ENCODE assay signal across 8 cellular contexts in genomic region chr6:100881707-100882040, GRCh38. TPM values are rescaled to one million over a fixed set of nuclear protein-coding genes. Genes with fewer than 3 reads are reported as not detected.
DNase-seq lines count a peak whose midpoint lies in the region; ATAC-seq, FAIRE-seq and TF ChIP-seq lines count a peak whose summit lies in the region.

No MANE protein-coding gene starts in this region.

- no peaks in the 10 kb centered on the region for H3K9me3 Mint-ChIP-seq in activated T-cell treated with anti-CD3 and anti-CD28 coated beads, Interleukin-2, amount 50 U/mL, for 72 hours

- TF ChIP-seq CTCF in body of pancreas (IDR thresholded peaks at IDR 0.05) (no peak), liver (IDR thresholded peaks at IDR 0.05; ENCODE audit: low read depth, low read length, missing input control) (no peak), thyroid gland (IDR thresholded peaks at IDR 0.05) (no peak)

- peak overlapping the region; percentile 91 to 92 for H3K9ac ChIP-seq in liver (ENCODE audit: low read depth in 1 of 2, low read length in 2 of 2)

- DNase-seq in activated T-cell treated with anti-CD3 and anti-CD28 coated beads, Interleukin-2, amount 50 U/mL, for 72 hours, result peak in 1 of 2 donors; percentile 3
- DNase-seq in activated T-cell treated with anti-CD3 and anti-CD28 coated beads for 4 hours (no peak), LHCN-M2 (ENCODE audit: low read depth) (peak; percentile 13), body of pancreas (no peak), thyroid gland (no peak), RCC 7860 (ENCODE audit: low spot score) (no peak), ecto neural progenitor cell (ENCODE audit: low spot score) (no peak)

- no peak for TF ChIP-seq POLR2A in body of pancreas (IDR thresholded peaks at IDR 0.05)
- TF ChIP-seq POLR2A in thyroid gland (IDR thresholded peaks at IDR 0.05), result no peak

- H3K27me3 Mint-ChIP-seq in activated T-cell treated with anti-CD3 and anti-CD28 coated beads, Interleukin-2, amount 50 U/mL, for 72 hours (ENCODE audit: low read depth), result peaks cover 10% of the 10 kb centered on the region

- H3K27ac Mint-ChIP-seq in activated T-cell treated with anti-CD3 and anti-CD28 coated beads, Interleukin-2, amount 50 U/mL, for 72 hours, result peak overlapping the region; percentile 64

- ATAC-seq in activated T-cell treated with anti-CD3 and anti-CD28 coated beads, Interleukin-2, amount 50 U/mL, for 72 hours (replicated peaks in 1 of 2), result no peak
- no peak for ATAC-seq in body of pancreas

- peaks cover 28% of the 10 kb centered on the region for H3K4me1 ChIP-seq in body of pancreas
- peaks cover 1 to 14% (median 12%) of the 10 kb centered on the region in 4 donors for H3K4me1 ChIP-seq in liver (ENCODE audit: control insufficient read depth in 4 of 4, insufficient read depth in 4 of 4, low read length in 3 of 4)
- peaks cover 0 to 4% of the 10 kb centered on the region in 2 donors for H3K4me1 ChIP-seq in thyroid gland

- peak overlapping the region; percentile 72 to 96 (median 93) for H3K27ac ChIP-seq in body of pancreas
- peak overlapping the region; percentile 94 to 98 for H3K27ac ChIP-seq in liver (ENCODE audit: low read depth in 1 of 2, low read length in 2 of 2)
- H3K27ac ChIP-seq in thyroid gland, result peak overlapping the region; percentile 80 to 92 (median 83)

- H3K9me3 ChIP-seq in body of pancreas, result no peaks in the 10 kb centered on the region
- no peaks in the 10 kb centered on the region for H3K9me3 ChIP-seq in liver (ENCODE audit: control insufficient read depth in 4 of 4, low read length in 3 of 4)
- no peaks in the 10 kb centered on the region for H3K9me3 ChIP-seq in thyroid gland

- H3K36me3 ChIP-seq in body of pancreas (replicated peaks in 1 of 2; ENCODE audit: insufficient read depth in 1 of 2, low read depth in 2 of 2) (no peaks in the 10 kb centered on the region), liver (ENCODE audit: control insufficient read depth in 4 of 4, insufficient read depth in 3 of 4, low read depth in 1 of 4, low read length in 3 of 4) (no peaks in the 10 kb centered on the region), thyroid gland (no peaks in the 10 kb centered on the region)

- WGBS in body of pancreas, 2 donors, result 0 to 5% methylated on average over 6 of the region's 6 CpGs
- 5% methylated on average over 6 of the region's 6 CpGs for WGBS in liver
- 19 to 26% methylated on average over 6 of the region's 6 CpGs for WGBS in thyroid gland, 2 donors

- H3K27me3 ChIP-seq in body of pancreas, result no peaks in the 10 kb centered on the region
- no peaks in the 10 kb centered on the region for H3K27me3 ChIP-seq in liver (ENCODE audit: control insufficient read depth in 4 of 4, insufficient read depth in 4 of 4, low read length in 3 of 4)
- H3K27me3 ChIP-seq in thyroid gland, result no peaks in the 10 kb centered on the region

- H3K4me3 ChIP-seq in body of pancreas, result peak overlapping the region; percentile 86 to 91
- peak overlapping the region; percentile 87 to 98 (median 91) for H3K4me3 ChIP-seq in liver (ENCODE audit: low read depth in 1 of 3, low read length in 3 of 3)
- peak overlapping the region in 2 of 3 donors; percentile 84 to 85 for H3K4me3 ChIP-seq in thyroid gland (replicated peaks in 1 of 3)

- peaks cover 2 to 3% of the 10 kb centered on the region in 2 donors for H3K36me3 Mint-ChIP-seq in activated T-cell treated with anti-CD3 and anti-CD28 coated beads, Interleukin-2, amount 50 U/mL, for 72 hours (ENCODE audit: insufficient read depth in 2 of 2)

- no peak for FAIRE-seq in RCC 7860 (lab: Jason Lieb, UNC)

- intact Hi-C loops in body of pancreas (cut with DNase I) (no loop called here), thyroid gland (cut with DNase I) (no loop called here)

- no peak for TF ChIP-seq RAD21 in liver (IDR thresholded peaks at IDR 0.05)

- peaks cover 45% of the 10 kb centered on the region for H3K4me1 Mint-ChIP-seq in activated T-cell treated with anti-CD3 and anti-CD28 coated beads, Interleukin-2, amount 50 U/mL, for 72 hours (ENCODE audit: low read depth)

- H3K4me3 Mint-ChIP-seq in activated T-cell treated with anti-CD3 and anti-CD28 coated beads, Interleukin-2, amount 50 U/mL, for 72 hours, result peak overlapping the region; percentile 96 to 100

TF ChIP-seq in liver, 16 proteins besides CTCF, POLR2A, EP300 and RAD21:
- TF ChIP-seq NR2F2 (IDR thresholded peaks at IDR 0.05), result no peak
- TF ChIP-seq YY1 (IDR thresholded peaks at IDR 0.05), result no peak
- TF ChIP-seq GABPA (IDR thresholded peaks at IDR 0.05 in 1 of 2, conservative IDR thresholded peaks at IDR 0.05 in 1 of 2), result no peak
- TF ChIP-seq, protein P1, sequence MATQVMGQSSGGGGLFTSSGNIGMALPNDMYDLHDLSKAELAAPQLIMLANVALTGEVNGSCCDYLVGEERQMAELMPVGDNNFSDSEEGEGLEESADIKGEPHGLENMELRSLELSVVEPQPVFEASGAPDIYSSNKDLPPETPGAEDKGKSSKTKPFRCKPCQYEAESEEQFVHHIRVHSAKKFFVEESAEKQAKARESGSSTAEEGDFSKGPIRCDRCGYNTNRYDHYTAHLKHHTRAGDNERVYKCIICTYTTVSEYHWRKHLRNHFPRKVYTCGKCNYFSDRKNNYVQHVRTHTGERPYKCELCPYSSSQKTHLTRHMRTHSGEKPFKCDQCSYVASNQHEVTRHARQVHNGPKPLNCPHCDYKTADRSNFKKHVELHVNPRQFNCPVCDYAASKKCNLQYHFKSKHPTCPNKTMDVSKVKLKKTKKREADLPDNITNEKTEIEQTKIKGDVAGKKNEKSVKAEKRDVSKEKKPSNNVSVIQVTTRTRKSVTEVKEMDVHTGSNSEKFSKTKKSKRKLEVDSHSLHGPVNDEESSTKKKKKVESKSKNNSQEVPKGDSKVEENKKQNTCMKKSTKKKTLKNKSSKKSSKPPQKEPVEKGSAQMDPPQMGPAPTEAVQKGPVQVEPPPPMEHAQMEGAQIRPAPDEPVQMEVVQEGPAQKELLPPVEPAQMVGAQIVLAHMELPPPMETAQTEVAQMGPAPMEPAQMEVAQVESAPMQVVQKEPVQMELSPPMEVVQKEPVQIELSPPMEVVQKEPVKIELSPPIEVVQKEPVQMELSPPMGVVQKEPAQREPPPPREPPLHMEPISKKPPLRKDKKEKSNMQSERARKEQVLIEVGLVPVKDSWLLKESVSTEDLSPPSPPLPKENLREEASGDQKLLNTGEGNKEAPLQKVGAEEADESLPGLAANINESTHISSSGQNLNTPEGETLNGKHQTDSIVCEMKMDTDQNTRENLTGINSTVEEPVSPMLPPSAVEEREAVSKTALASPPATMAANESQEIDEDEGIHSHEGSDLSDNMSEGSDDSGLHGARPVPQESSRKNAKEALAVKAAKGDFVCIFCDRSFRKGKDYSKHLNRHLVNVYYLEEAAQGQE (IDR thresholded peaks at IDR 0.05), result no peak
- no peak for TF ChIP-seq ATF3 (IDR thresholded peaks at IDR 0.05)
- no peak for TF ChIP-seq EGR1 (IDR thresholded peaks at IDR 0.05; ENCODE audit: low read depth in 2 of 2)
- TF ChIP-seq, protein P2, sequence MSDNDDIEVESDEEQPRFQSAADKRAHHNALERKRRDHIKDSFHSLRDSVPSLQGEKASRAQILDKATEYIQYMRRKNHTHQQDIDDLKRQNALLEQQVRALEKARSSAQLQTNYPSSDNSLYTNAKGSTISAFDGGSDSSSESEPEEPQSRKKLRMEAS (IDR thresholded peaks at IDR 0.05), result no peak

RNA-seq across cellular contexts. Expression of gene ASCC3, which starts 0.5 kb away (rescaled TPM):
- 10 to 100 TPM; 54.9 to 66.3 TPM for total RNA-seq in activated T-cell treated with anti-CD3 and anti-CD28 coated beads, Interleukin-2, amount 50 U/mL, for 72 hours
- total RNA-seq in LHCN-M2 (2014; rRNA removed) (87.1 and 87.4 TPM in 2 replicates), body of pancreas (10 to 100 TPM; 16.8 to 26.5 TPM), liver (10 to 100 TPM; 19.6 to 32.7 TPM), thyroid gland (10 to 100 TPM; 27.3 to 40.1 (median 33.8) TPM)
- polyA plus RNA-seq in LHCN-M2 (2012), result 18.9 TPM
- 10 to 100 TPM; 12.8 to 13.3 TPM for polyA plus RNA-seq in liver
